In genomic region chr17:48718162-48718780, GRCh38 we compare ENCODE assay signal across 1 cellular context.
TF ChIP-seq lines count a peak whose summit lies in the region.

No MANE protein-coding gene starts in this region.

TF ChIP-seq in SK-N-SH treated with all-trans-retinoic acid at 6 μM for 48 hours, 23 proteins besides CTCF, POLR2A, EP300 and RAD21 (continued from another document):
- TF ChIP-seq OSR1 (CRISPR knock-in tag; IDR thresholded peaks at IDR 0.05) (no peak), SNAI2 (CRISPR knock-in tag; IDR thresholded peaks at IDR 0.05) (no peak), CSRNP3 (CRISPR knock-in tag; IDR thresholded peaks at IDR 0.05) (no peak), ZNF565 (CRISPR knock-in tag; conservative IDR thresholded peaks at IDR 0.05; ENCODE audit: low read depth) (no peak), ZFP30 (CRISPR knock-in tag; IDR thresholded peaks at IDR 0.05) (no peak), ESRRG (CRISPR knock-in tag; IDR thresholded peaks at IDR 0.05) (no peak), PPARA (CRISPR knock-in tag; IDR thresholded peaks at IDR 0.05; ENCODE audit: borderline replicate concordance) (no peak)
